ENCODE assay signal across 14 cellular contexts in the genomic region with DNA sequence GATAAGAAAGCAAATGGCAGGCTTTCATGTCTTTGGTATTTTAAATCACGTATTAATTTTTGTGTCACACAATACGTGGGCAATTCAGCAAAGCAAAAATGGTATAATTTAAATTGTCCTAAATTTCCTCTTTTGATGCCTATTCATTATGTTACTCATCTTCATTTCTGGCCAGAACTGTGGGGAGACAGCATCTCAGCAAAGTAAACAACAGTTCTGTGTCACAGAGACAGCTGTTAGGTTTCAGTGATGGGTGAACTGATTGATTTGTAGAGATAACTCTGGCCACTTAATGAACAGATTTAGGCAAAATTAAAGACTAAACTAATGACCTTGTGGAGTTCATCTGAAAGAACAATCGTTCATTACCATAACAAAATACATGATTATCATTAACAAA. TPM values are rescaled to one million over a fixed set of nuclear protein-coding genes. Genes with fewer than 3 reads are reported as not detected.
DNase-seq lines count a peak whose midpoint lies in the region; ATAC-seq and TF ChIP-seq lines count a peak whose summit lies in the region.
"Had no signal": no experiment of that assay in that cellular context is flagged by ENCODE, and none has a peak within 500 bp of the region (broad histone marks: within the 10 kb centered on the region; RNA-seq: fewer than 3 reads in every experiment).

No MANE protein-coding gene starts in this region.

- H2AK5ac ChIP-seq in IMR-90 (ENCODE audit: low read depth, low read length) = no peak overlapping the region

- no peak overlapping the region for H4K5ac ChIP-seq in IMR-90 (ENCODE audit: low read depth, low read length)

- dilution Hi-C loops in IMR-90 (cut with HindIII; ENCODE audit: low sequenced_read_pairs, unreplicated experiment) = no loop called here

- H3K23ac ChIP-seq in IMR-90 (ENCODE audit: low read depth, low read length) = no peak overlapping the region

- no peak for TF ChIP-seq CTCF in IMR-90 (conservative IDR thresholded peaks at IDR 0.05; ENCODE audit: low read depth, low read length)

- in situ Hi-C loops in IMR-90 (cut with MboI; ENCODE audit: low sequenced_read_pairs) = no loop called here

- H3K9me1 ChIP-seq in IMR-90 (ENCODE audit: insufficient read depth, low read length) = no peaks in the 10 kb centered on the region

- H4K20me1 ChIP-seq in IMR-90 (ENCODE audit: insufficient read depth, low read length) = no peaks in the 10 kb centered on the region

- H3K14ac ChIP-seq in IMR-90 (replicated peaks; ENCODE audit: low read depth, low read length) = no peak overlapping the region

- POLR2A ChIA-PET in IMR-90 (lab: Charles Lee; ENCODE audit: unreplicated experiment) = no interaction called here

- H2AK9ac ChIP-seq in IMR-90 (replicated peaks; ENCODE audit: low read depth, low read length, poor library complexity) = no peak overlapping the region

- H2BK120ac ChIP-seq in IMR-90 (ENCODE audit: low read depth, low read length) = no peak overlapping the region

- no peaks in the 10 kb centered on the region for H3K36me3 ChIP-seq in IMR-90 (ENCODE audit: control insufficient read depth, insufficient read depth, low read length)
- H3K36me3 ChIP-seq: HAP-1 had no signal

- H3K4ac ChIP-seq in IMR-90 (ENCODE audit: low read depth, low read length) = no peak overlapping the region

- no peak overlapping the region for H3K27ac ChIP-seq in IMR-90 (ENCODE audit: insufficient read depth, low read length)
- H3K27ac ChIP-seq: A549 had no signal

- no peak for TF ChIP-seq POLR2A in IMR-90 (IDR thresholded peaks at IDR 0.05; ENCODE audit: low read depth, low read length)

- WGBS in IMR-90 (ENCODE audit: extremely low coverage in 2 of 2, insufficient read length in 1 of 2), 2 experiments = no CpG with 5 or more reads among the region's 3 CpGs

- no peak overlapping the region for H3K56ac ChIP-seq in IMR-90 (ENCODE audit: extremely low read depth, insufficient read depth, low read length)

- H2BK20ac ChIP-seq in IMR-90 (ENCODE audit: low read depth, low read length) = no peak overlapping the region

- no peak overlapping the region for H3K9ac ChIP-seq in IMR-90 (ENCODE audit: low read depth, low read length)

- no peak overlapping the region for H3K4me2 ChIP-seq in IMR-90 (ENCODE audit: low read depth, low read length)
- H3K4me2 ChIP-seq: A549 had no signal

- H3K18ac ChIP-seq in IMR-90 (ENCODE audit: low read depth, low read length) = no peak overlapping the region

- CTCF ChIA-PET in IMR-90 (lab: Yijun Ruan, JAX) = no interaction called here

- intact Hi-C loops in IMR-90 (cut with micrococcal nuclease) = no loop called here

- H4K91ac ChIP-seq in IMR-90 (ENCODE audit: insufficient read depth, low read depth, low read length) = no peak overlapping the region

- H3K27me3 ChIP-seq in IMR-90 (ENCODE audit: control insufficient read depth, insufficient read depth, low read length) = no peaks in the 10 kb centered on the region

- TF ChIP-seq RAD21 in IMR-90 (IDR thresholded peaks at IDR 0.05; ENCODE audit: low read length) = no peak

- BruUV-seq in IMR-90 (replicated peaks; lab: Mats Ljungman, UMichigan) = no TSS peak

- no peak for ATAC-seq in IMR-90 (ENCODE audit: low read depth)
- ATAC-seq: A549; CD8-positive, alpha-beta T cell; HepG2 had no signal

- H4K8ac ChIP-seq in IMR-90 (ENCODE audit: low read depth in 2 of 2, low read length in 2 of 2) = no peak overlapping the region

- no peaks in the 10 kb centered on the region for H3K79me1 ChIP-seq in IMR-90 (ENCODE audit: low read depth in 1 of 2, low read length in 2 of 2)

- no peak overlapping the region for H3K4me3 ChIP-seq in IMR-90 (ENCODE audit: insufficient read depth, low read depth, low read length)
- H3K4me3 ChIP-seq: A549, HAP-1 had no signal

- H2AFZ ChIP-seq in IMR-90 (replicated peaks; ENCODE audit: low read length, poor library complexity) = no peak overlapping the region

- DNase-seq in IMR-90 = peak; percentile 7
- peak; percentile 66 for DNase-seq in NCI-H82 (lab: John Stamatoyannopoulos, UW)
- peak; percentile 12 for DNase-seq in myocyte (ENCODE audit: low read depth)
- no peak for DNase-seq in stimulated activated naive CD4-positive, alpha-beta T cell treated with Interleukin-2 at 50 U/mL for 16 hours (lab: John Stamatoyannopoulos, UW)
- no peak for DNase-seq in activated CD8-positive, alpha-beta memory T cell treated with anti-CD3 and anti-CD28 coated beads for 24 hours
- no peak for DNase-seq in NCI-H2081 treated with DMSO at 0.1 percent for 48 hours (lab: John Stamatoyannopoulos, UW)
- DNase-seq: CD8-positive, alpha-beta T cell; COR-L47; DND-41; GDM1; HFFc6 had no signal

- no peak overlapping the region for H2BK5ac ChIP-seq in IMR-90 (ENCODE audit: low read depth, low read length, poor library complexity, severe bottlenecking)

- H2BK15ac ChIP-seq in IMR-90 (ENCODE audit: low read depth, low read length) = no peak overlapping the region

- H3K9me3 ChIP-seq in IMR-90 (ENCODE audit: control insufficient read depth, insufficient read depth, low read length) = no peaks in the 10 kb centered on the region
- H3K9me3 ChIP-seq: A549, HAP-1 had no signal

- H3K4me1 ChIP-seq in IMR-90 (ENCODE audit: control insufficient read depth, insufficient read depth, low read length) = no peaks in the 10 kb centered on the region; the same call in 1 of the 2 replicates
- H3K4me1 ChIP-seq: A549, HAP-1 had no signal

TF ChIP-seq in IMR-90, 13 proteins besides CTCF, POLR2A, EP300 and RAD21:
- TF ChIP-seq MAZ (IDR thresholded peaks at IDR 0.05; ENCODE audit: borderline replicate concordance, low read depth, low read length) (no peak), RFX5 (IDR thresholded peaks at IDR 0.05; ENCODE audit: low read depth, low read length) (no peak), CEBPB (IDR thresholded peaks at IDR 0.05; ENCODE audit: low read depth, low read length) (no peak), BHLHE40 (IDR thresholded peaks at IDR 0.05; ENCODE audit: low read depth, low read length) (no peak), SMC3 (IDR thresholded peaks at IDR 0.05; ENCODE audit: low read depth, low read length) (no peak), CHD1 (IDR thresholded peaks at IDR 0.05; ENCODE audit: low read depth, low read length) (no peak), FOS (IDR thresholded peaks at IDR 0.05; ENCODE audit: low read depth, low read length) (no peak), MXI1 (IDR thresholded peaks at IDR 0.05; ENCODE audit: borderline replicate concordance, low read depth, low read length) (no peak), NFE2L2 (IDR thresholded peaks at IDR 0.05; ENCODE audit: low read depth, low read length) (no peak), RCOR1 (IDR thresholded peaks at IDR 0.05; ENCODE audit: insufficient replicate concordance, low read length) (no peak), MAFK (IDR thresholded peaks at IDR 0.05; ENCODE audit: low read depth, low read length) (no peak)
- TF ChIP-seq, protein P1, sequence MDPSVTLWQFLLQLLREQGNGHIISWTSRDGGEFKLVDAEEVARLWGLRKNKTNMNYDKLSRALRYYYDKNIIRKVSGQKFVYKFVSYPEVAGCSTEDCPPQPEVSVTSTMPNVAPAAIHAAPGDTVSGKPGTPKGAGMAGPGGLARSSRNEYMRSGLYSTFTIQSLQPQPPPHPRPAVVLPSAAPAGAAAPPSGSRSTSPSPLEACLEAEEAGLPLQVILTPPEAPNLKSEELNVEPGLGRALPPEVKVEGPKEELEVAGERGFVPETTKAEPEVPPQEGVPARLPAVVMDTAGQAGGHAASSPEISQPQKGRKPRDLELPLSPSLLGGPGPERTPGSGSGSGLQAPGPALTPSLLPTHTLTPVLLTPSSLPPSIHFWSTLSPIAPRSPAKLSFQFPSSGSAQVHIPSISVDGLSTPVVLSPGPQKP (IDR thresholded peaks at IDR 0.05; ENCODE audit: borderline replicate concordance, low read depth, low read length) = no peak
- TF ChIP-seq, protein P2, sequence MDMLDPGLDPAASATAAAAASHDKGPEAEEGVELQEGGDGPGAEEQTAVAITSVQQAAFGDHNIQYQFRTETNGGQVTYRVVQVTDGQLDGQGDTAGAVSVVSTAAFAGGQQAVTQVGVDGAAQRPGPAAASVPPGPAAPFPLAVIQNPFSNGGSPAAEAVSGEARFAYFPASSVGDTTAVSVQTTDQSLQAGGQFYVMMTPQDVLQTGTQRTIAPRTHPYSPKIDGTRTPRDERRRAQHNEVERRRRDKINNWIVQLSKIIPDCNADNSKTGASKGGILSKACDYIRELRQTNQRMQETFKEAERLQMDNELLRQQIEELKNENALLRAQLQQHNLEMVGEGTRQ (IDR thresholded peaks at IDR 0.05; ENCODE audit: low read depth, low read length) = no peak
TF ChIP-seq in IMR-90: peak in this region for 0.

RNA-seq across cellular contexts. Expression of a gene that starts 49.2 kb away (rescaled TPM):
- total RNA-seq in IMR-90 (2012; rRNA removed) (78.7 and 101 TPM in 2 replicates), myocyte (67.0 and 94.9 TPM in 2 replicates)
- polyA plus RNA-seq in IMR-90 (2012; rRNA removed) = 69.3 and 75.5 TPM in 2 replicates
- polyA plus RNA-seq in IMR-90 (2012; cell fraction: cytosol; rRNA removed) = 26.7 and 29.8 TPM in 2 replicates
- polyA plus RNA-seq in IMR-90 (2012; cell fraction: nucleus; rRNA removed; ENCODE audit: low replicate concordance) = 16.3 and 55.7 TPM in 2 replicates
- polyA plus RNA-seq in myocyte (2012) = 46.8 TPM

Comparison
In these comparisons a context has a peak if more than half of its experiments do, and no peak if none do; other contexts are left out.
1. DNase-seq: peak in IMR-90 (single experiment), NCI-H82 (single experiment) and myocyte (single experiment); none in stimulated activated naive CD4-positive, alpha-beta T cell treated with Interleukin-2 at 50 U/mL for 16 hours (single experiment), activated CD8-positive, alpha-beta memory T cell treated with anti-CD3 and anti-CD28 coated beads for 24 hours (single experiment) and NCI-H2081 treated with DMSO at 0.1 percent for 48 hours (single experiment).